Comparison of ENCODE assay signal across 1 cellular context in the genomic region with DNA sequence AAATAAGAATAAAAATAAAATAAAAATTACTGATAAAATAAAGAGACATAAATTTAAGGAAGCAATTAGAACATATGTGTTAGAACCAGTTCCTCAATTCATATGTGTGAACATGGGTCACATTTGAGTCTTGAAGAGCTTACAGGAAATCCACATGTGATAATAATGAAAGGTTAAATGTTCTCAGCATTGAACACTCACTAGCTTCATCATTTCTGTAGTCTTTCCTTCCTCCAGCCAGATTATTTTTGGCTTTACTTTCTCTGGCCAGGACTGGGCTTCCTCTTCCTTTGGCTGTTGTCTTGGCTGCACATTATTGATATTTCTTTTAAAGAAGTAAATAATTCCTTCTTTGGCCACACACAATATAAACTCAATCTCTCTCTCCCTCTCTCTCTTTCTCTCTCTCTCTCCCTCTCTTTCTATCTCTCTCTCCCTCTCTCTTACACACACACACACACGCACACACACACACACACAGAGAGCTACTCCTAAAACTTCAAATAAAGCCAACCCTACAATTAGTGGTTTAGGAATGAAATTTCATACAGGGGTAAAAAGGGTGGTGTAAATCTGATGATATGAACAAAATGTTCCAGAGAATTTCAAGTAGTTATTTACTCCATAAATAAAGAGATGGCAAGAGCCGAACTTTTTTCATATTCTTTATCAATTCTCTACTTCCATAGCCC.
TF ChIP-seq lines count a peak whose summit lies in the region.

No MANE protein-coding gene starts in this region.

TF ChIP-seq in GM23338, 12 proteins besides CTCF, POLR2A, EP300 and RAD21 (continued from another document):
- TF ChIP-seq, protein P1, sequence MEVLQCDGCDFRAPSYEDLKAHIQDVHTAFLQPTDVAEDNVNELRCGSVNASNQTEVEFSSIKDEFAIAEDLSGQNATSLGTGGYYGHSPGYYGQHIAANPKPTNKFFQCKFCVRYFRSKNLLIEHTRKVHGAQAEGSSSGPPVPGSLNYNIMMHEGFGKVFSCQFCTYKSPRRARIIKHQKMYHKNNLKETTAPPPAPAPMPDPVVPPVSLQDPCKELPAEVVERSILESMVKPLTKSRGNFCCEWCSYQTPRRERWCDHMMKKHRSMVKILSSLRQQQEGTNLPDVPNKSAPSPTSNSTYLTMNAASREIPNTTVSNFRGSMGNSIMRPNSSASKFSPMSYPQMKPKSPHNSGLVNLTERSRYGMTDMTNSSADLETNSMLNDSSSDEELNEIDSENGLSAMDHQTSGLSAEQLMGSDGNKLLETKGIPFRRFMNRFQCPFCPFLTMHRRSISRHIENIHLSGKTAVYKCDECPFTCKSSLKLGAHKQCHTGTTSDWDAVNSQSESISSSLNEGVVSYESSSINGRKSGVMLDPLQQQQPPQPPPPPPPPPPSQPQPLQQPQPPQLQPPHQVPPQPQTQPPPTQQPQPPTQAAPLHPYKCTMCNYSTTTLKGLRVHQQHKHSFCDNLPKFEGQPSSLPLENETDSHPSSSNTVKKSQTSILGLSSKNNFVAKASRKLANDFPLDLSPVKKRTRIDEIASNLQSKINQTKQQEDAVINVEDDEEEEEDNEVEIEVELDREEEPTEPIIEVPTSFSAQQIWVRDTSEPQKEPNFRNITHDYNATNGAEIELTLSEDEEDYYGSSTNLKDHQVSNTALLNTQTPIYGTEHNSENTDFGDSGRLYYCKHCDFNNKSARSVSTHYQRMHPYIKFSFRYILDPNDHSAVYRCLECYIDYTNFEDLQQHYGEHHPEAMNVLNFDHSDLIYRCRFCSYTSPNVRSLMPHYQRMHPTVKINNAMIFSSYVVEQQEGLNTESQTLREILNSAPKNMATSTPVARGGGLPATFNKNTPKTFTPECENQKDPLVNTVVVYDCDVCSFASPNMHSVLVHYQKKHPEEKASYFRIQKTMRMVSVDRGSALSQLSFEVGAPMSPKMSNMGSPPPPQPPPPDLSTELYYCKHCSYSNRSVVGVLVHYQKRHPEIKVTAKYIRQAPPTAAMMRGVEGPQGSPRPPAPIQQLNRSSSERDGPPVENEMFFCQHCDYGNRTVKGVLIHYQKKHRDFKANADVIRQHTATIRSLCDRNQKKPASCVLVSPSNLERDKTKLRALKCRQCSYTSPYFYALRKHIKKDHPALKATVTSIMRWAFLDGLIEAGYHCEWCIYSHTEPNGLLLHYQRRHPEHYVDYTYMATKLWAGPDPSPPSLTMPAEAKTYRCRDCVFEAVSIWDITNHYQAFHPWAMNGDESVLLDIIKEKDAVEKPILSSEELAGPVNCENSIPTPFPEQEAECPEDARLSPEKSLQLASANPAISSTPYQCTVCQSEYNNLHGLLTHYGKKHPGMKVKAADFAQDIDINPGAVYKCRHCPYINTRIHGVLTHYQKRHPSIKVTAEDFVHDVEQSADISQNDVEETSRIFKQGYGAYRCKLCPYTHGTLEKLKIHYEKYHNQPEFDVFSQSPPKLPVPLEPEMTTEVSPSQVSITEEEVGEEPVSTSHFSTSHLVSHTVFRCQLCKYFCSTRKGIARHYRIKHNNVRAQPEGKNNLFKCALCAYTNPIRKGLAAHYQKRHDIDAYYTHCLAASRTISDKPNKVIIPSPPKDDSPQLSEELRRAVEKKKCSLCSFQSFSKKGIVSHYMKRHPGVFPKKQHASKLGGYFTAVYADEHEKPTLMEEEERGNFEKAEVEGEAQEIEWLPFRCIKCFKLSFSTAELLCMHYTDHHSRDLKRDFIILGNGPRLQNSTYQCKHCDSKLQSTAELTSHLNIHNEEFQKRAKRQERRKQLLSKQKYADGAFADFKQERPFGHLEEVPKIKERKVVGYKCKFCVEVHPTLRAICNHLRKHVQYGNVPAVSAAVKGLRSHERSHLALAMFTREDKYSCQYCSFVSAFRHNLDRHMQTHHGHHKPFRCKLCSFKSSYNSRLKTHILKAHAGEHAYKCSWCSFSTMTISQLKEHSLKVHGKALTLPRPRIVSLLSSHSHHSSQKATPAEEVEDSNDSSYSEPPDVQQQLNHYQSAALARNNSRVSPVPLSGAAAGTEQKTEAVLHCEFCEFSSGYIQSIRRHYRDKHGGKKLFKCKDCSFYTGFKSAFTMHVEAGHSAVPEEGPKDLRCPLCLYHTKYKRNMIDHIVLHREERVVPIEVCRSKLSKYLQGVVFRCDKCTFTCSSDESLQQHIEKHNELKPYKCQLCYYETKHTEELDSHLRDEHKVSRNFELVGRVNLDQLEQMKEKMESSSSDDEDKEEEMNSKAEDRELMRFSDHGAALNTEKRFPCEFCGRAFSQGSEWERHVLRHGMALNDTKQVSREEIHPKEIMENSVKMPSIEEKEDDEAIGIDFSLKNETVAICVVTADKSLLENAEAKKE (CRISPR knock-in tag; IDR thresholded peaks at IDR 0.05) = no peak
- TF ChIP-seq STAT1 (IDR thresholded peaks at IDR 0.05; ENCODE audit: unreplicated experiment) (no peak), ZNF331 (CRISPR knock-in tag; IDR thresholded peaks at IDR 0.05; ENCODE audit: low read depth) (no peak)
- TF ChIP-seq, protein P2, sequence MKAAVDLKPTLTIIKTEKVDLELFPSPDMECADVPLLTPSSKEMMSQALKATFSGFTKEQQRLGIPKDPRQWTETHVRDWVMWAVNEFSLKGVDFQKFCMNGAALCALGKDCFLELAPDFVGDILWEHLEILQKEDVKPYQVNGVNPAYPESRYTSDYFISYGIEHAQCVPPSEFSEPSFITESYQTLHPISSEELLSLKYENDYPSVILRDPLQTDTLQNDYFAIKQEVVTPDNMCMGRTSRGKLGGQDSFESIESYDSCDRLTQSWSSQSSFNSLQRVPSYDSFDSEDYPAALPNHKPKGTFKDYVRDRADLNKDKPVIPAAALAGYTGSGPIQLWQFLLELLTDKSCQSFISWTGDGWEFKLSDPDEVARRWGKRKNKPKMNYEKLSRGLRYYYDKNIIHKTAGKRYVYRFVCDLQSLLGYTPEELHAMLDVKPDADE (IDR thresholded peaks at IDR 0.05) = no peak
